10 cellular contexts compared by ENCODE assay signal in genomic region chr12:54725233-54725843, GRCh38.
A peak's percentile ranks its signal among the peaks of the same experiment; 100 is the strongest.
DNase-seq lines count a peak whose midpoint lies in the region; ATAC-seq and TF ChIP-seq lines count a peak whose summit lies in the region.
"Had no signal": no experiment of that assay in that cellular context is flagged by ENCODE, and none has a peak within 500 bp of the region (broad histone marks: within the 10 kb centered on the region; RNA-seq: fewer than 3 reads in every experiment).

No MANE protein-coding gene starts in this region.

- POLR2A ChIA-PET in PC-3 (lab: Charles Lee; ENCODE audit: unreplicated experiment): no interaction called here

- peaks cover 34% of the 10 kb centered on the region for H3K27me3 ChIP-seq in PC-3 (ENCODE audit: low read length)

- BruUV-seq in PC-3 (replicated peaks; lab: Mats Ljungman, UMichigan): no TSS peak

- TF ChIP-seq CTCF in natural killer cell (IDR thresholded peaks at IDR 0.05) (peak; percentile 27), PC-3 (conservative IDR thresholded peaks at IDR 0.05; ENCODE audit: low read depth, low read length) (peak; percentile 55)

- peak in 2 of 3 donors; percentile 39 to 54 for ATAC-seq in natural killer cell
- no peak for ATAC-seq in natural killer cell treated with Interleukin-12 subunit alpha and Interleukin-12 subunit beta and Interleukin-15 and Interleukin-18, amount 100 ng/mL, for 72 hours
- peak; percentile 46; the same call in 1 of the 2 replicates for ATAC-seq in PC-3
- no peak for ATAC-seq in stimulated activated memory B cell treated with anti-CD40 and anti-IgM and Interleukin-4, amounts not matched to agents 10 μg/mL and 1 μg/mL and 100 μg/mL, for 72 hours

- H3K4me3 Mint-ChIP-seq in natural killer cell: no peak overlapping the region
- no peak overlapping the region for H3K4me3 Mint-ChIP-seq in natural killer cell treated with Interleukin-12 subunit alpha and Interleukin-12 subunit beta and Interleukin-15 and Interleukin-18, amount 100 ng/mL, for 72 hours
- H3K4me3 Mint-ChIP-seq in stimulated activated memory B cell treated with anti-CD40 and anti-IgM and Interleukin-4, amounts not matched to agents 10 μg/mL and 1 μg/mL and 100 μg/mL, for 72 hours: no peak overlapping the region
- H3K4me3 Mint-ChIP-seq: central memory CD8-positive, alpha-beta T cell had no signal

- peaks cover 13 to 21% of the 10 kb centered on the region in 2 donors for H3K4me1 Mint-ChIP-seq in natural killer cell
- H3K4me1 Mint-ChIP-seq in natural killer cell treated with Interleukin-12 subunit alpha and Interleukin-12 subunit beta and Interleukin-15 and Interleukin-18, amount 100 ng/mL, for 72 hours (ENCODE audit: low read depth in 2 of 2): peaks cover 14 to 19% of the 10 kb centered on the region in 2 donors
- H3K4me1 Mint-ChIP-seq in stimulated activated memory B cell treated with anti-CD40 and anti-IgM and Interleukin-4, amounts not matched to agents 10 μg/mL and 1 μg/mL and 100 μg/mL, for 72 hours: no peaks in the 10 kb centered on the region
- H3K4me1 Mint-ChIP-seq: central memory CD8-positive, alpha-beta T cell had no signal

- no peak overlapping the region for H3K4me3 ChIP-seq in PC-3 (ENCODE audit: low read length)
- H3K4me3 ChIP-seq: skin epidermis had no signal

- H3K4me1 ChIP-seq in PC-3 (ENCODE audit: insufficient read depth, low read length): no peaks in the 10 kb centered on the region

- intact Hi-C loops in natural killer cell (cut with micrococcal nuclease): no loop called here
- intact Hi-C loops in PC-3 (cut with micrococcal nuclease): no loop called here

- no peak overlapping the region for H3K9ac ChIP-seq in PC-3 (ENCODE audit: low read length)

- no peaks in the 10 kb centered on the region for H3K79me2 ChIP-seq in PC-3 (ENCODE audit: low read length)

- H3K4me2 ChIP-seq in PC-3 (ENCODE audit: low read length): no peak overlapping the region

- H3K9me2 ChIP-seq in PC-3 (replicated peaks; ENCODE audit: low read length): no peaks in the 10 kb centered on the region

- H3K27me3 Mint-ChIP-seq in natural killer cell (ENCODE audit: low read depth in 2 of 2): peaks cover 7 to 18% of the 10 kb centered on the region in 2 donors
- H3K27me3 Mint-ChIP-seq in natural killer cell treated with Interleukin-12 subunit alpha and Interleukin-12 subunit beta and Interleukin-15 and Interleukin-18, amount 100 ng/mL, for 72 hours: peaks cover 3 to 9% of the 10 kb centered on the region in 2 donors
- peaks cover 35% of the 10 kb centered on the region for H3K27me3 Mint-ChIP-seq in stimulated activated memory B cell treated with anti-CD40 and anti-IgM and Interleukin-4, amounts not matched to agents 10 μg/mL and 1 μg/mL and 100 μg/mL, for 72 hours

- peak overlapping the region in 1 of 2 donors; percentile 12 for H3K27ac Mint-ChIP-seq in natural killer cell
- no peak overlapping the region for H3K27ac Mint-ChIP-seq in natural killer cell treated with Interleukin-12 subunit alpha and Interleukin-12 subunit beta and Interleukin-15 and Interleukin-18, amount 100 ng/mL, for 72 hours
- H3K27ac Mint-ChIP-seq in stimulated activated memory B cell treated with anti-CD40 and anti-IgM and Interleukin-4, amounts not matched to agents 10 μg/mL and 1 μg/mL and 100 μg/mL, for 72 hours: no peak overlapping the region

- no peak overlapping the region for H3K27ac ChIP-seq in PC-3 (ENCODE audit: low read length)
- H3K27ac ChIP-seq: skin epidermis had no signal

- no peaks in the 10 kb centered on the region for H3K9me3 ChIP-seq in PC-3 (ENCODE audit: low read length)

- no peaks in the 10 kb centered on the region for H3K9me3 Mint-ChIP-seq in natural killer cell
- no peaks in the 10 kb centered on the region for H3K9me3 Mint-ChIP-seq in natural killer cell treated with Interleukin-12 subunit alpha and Interleukin-12 subunit beta and Interleukin-15 and Interleukin-18, amount 100 ng/mL, for 72 hours
- no peaks in the 10 kb centered on the region for H3K9me3 Mint-ChIP-seq in stimulated activated memory B cell treated with anti-CD40 and anti-IgM and Interleukin-4, amounts not matched to agents 10 μg/mL and 1 μg/mL and 100 μg/mL, for 72 hours
- H3K9me3 Mint-ChIP-seq: central memory CD8-positive, alpha-beta T cell had no signal

- no peak overlapping the region for H2AFZ ChIP-seq in PC-3 (ENCODE audit: low read length)

- DNase-seq in natural killer cell (no peak), PC-3 (peak; percentile 56), glomerular visceral epithelial cell (ENCODE audit: extremely low spot score) (peak; percentile 5), NCI-H187 treated with DMSO at 0.1 percent for 48 hours (lab: John Stamatoyannopoulos, UW) (no peak), GF-D8 (lab: John Stamatoyannopoulos, UW) (no peak)
- no peak for DNase-seq in natural killer cell treated with Interleukin-12 subunit alpha and Interleukin-12 subunit beta and Interleukin-15 and Interleukin-18, amount 100 ng/mL, for 72 hours (ENCODE audit: low spot score)
- no peak for DNase-seq in activated CD4-positive, alpha-beta T cell treated with anti-CD3 and anti-CD28 coated beads for 48 hours

- H3K36me3 ChIP-seq in PC-3 (ENCODE audit: low read depth, low read length): no peaks in the 10 kb centered on the region

- H4K20me1 ChIP-seq in PC-3 (ENCODE audit: low read length): no peaks in the 10 kb centered on the region

- CTCF ChIA-PET in PC-3 (lab: Charles Lee): no interaction called here

- no peaks in the 10 kb centered on the region for H3K36me3 Mint-ChIP-seq in natural killer cell
- H3K36me3 Mint-ChIP-seq in natural killer cell treated with Interleukin-12 subunit alpha and Interleukin-12 subunit beta and Interleukin-15 and Interleukin-18, amount 100 ng/mL, for 72 hours: no peaks in the 10 kb centered on the region
- no peaks in the 10 kb centered on the region for H3K36me3 Mint-ChIP-seq in stimulated activated memory B cell treated with anti-CD40 and anti-IgM and Interleukin-4, amounts not matched to agents 10 μg/mL and 1 μg/mL and 100 μg/mL, for 72 hours

- no peaks in the 10 kb centered on the region for H3F3A ChIP-seq in PC-3 (ENCODE audit: low read length, unreplicated experiment)

Comparison
In these comparisons a context has a peak if more than half of its experiments do, and no peak if none do; other contexts are left out.
1. ATAC-seq: peak in natural killer cell (2 of 3) and PC-3 (single experiment); none in natural killer cell treated with Interleukin-12 subunit alpha and Interleukin-12 subunit beta and Interleukin-15 and Interleukin-18, amount 100 ng/mL, for 72 hours (0 of 2) and stimulated activated memory B cell treated with anti-CD40 and anti-IgM and Interleukin-4, amounts not matched to agents 10 μg/mL and 1 μg/mL and 100 μg/mL, for 72 hours (single experiment).
2. DNase-seq: peak in PC-3 (single experiment) and glomerular visceral epithelial cell (single experiment); none in natural killer cell (single experiment), natural killer cell treated with Interleukin-12 subunit alpha and Interleukin-12 subunit beta and Interleukin-15 and Interleukin-18, amount 100 ng/mL, for 72 hours (single experiment), activated CD4-positive, alpha-beta T cell treated with anti-CD3 and anti-CD28 coated beads for 48 hours (single experiment), NCI-H187 treated with DMSO at 0.1 percent for 48 hours (single experiment) and GF-D8 (single experiment).